1 cellular context compared by ENCODE assay signal in genomic region chr2:98515571-98515927, GRCh38.
TF ChIP-seq lines count a peak whose summit lies in the region.

No MANE protein-coding gene starts in this region.

TF ChIP-seq in SK-N-SH, 30 proteins besides CTCF, POLR2A, EP300 and RAD21 (continued from another document):
- TF ChIP-seq IRF3 (IDR thresholded peaks at IDR 0.05; ENCODE audit: low read depth, low read length) (no peak), USF1 (IDR thresholded peaks at IDR 0.05; ENCODE audit: borderline replicate concordance, low read depth) (no peak), NRF1 (IDR thresholded peaks at IDR 0.05; ENCODE audit: low read depth, low read length) (no peak), EZH2phosphoT487 (IDR thresholded peaks at IDR 0.05; ENCODE audit: borderline replicate concordance, low read depth) (no peak), RXRA (IDR thresholded peaks at IDR 0.05; ENCODE audit: borderline replicate concordance, low read depth) (no peak)
TF ChIP-seq in SK-N-SH: peak in this region for 0.
